ENCODE assay signal across 10 cellular contexts in the genomic region with DNA sequence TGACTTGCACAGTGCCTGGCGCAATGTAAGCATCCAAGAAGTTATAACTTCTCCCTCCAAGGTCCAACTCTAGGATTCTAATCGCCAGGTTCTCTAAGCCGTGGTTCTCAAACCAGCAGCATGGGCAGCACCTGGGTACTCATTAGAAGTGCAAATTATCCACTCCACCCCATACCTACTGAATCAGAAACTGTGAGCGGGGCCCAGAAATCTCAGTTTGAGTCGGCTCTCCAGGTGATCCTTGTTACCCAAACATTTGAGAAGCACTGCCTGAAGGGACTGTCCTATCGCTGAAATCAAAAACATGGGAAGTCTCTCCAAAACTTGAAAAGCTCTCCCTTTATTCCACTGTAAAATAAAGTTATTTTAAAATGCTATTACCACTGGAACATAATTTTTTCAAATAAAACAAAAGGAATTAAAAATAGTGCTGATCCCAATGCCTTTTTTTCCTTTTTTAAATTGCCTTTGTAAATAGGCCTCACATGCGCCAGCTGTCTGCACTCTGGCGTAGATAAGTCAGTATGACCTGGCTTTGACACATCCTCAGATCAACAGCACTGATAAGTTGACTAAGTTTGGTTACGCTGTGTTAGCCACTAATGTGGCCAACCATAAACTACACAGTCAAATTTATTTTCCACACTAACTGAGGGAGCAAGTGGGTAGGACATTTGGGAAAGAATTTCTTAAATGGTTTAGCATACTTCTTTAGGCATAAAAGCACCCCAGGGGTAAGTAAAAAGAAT. TPM values are rescaled to one million over a fixed set of nuclear protein-coding genes. Genes with fewer than 3 reads are reported as not detected.
A peak's percentile ranks its signal among the peaks of the same experiment; 100 is the strongest.
DNase-seq lines count a peak whose midpoint lies in the region; ATAC-seq and TF ChIP-seq lines count a peak whose summit lies in the region.
"Had no signal": no experiment of that assay in that cellular context is flagged by ENCODE, and none has a peak within 500 bp of the region (broad histone marks: within the 10 kb centered on the region; RNA-seq: fewer than 3 reads in every experiment).

No MANE protein-coding gene starts in this region.

- POLR2A ChIA-PET in activated CD4-positive, alpha-beta T cell treated with anti-CD3 and anti-CD28 coated beads, Interleukin-2, amount 10 ng/mL, durations not matched to agents 7 days and 5 days (lab: Charles Lee), result no interaction called here

- no peak overlapping the region for H3K4me3 Mint-ChIP-seq in activated CD4-positive, alpha-beta T cell treated with anti-CD3 and anti-CD28 coated beads, Interleukin-2, amount 10 ng/mL, durations not matched to agents 7 days and 5 days

- H3K4me1 ChIP-seq in BLaER1, result peaks cover 24% of the 10 kb centered on the region
- peaks cover 8% of the 10 kb centered on the region for H3K4me1 ChIP-seq in ovary (ENCODE audit: insufficient read depth)

- intact Hi-C loops in ovary (cut with DNase I) (no loop called here), head of caudate nucleus (cut with DNase I) (no loop called here)

- peak overlapping the region; percentile 75 for H3K4me2 ChIP-seq in BLaER1

- H3K9ac ChIP-seq in BLaER1, result no peak overlapping the region

- no peaks in the 10 kb centered on the region for H3K27me3 Mint-ChIP-seq in activated CD4-positive, alpha-beta T cell treated with anti-CD3 and anti-CD28 coated beads, Interleukin-2, amount 10 ng/mL, durations not matched to agents 7 days and 5 days

- no peaks in the 10 kb centered on the region for H3K27me3 ChIP-seq in BLaER1
- no peaks in the 10 kb centered on the region for H3K27me3 ChIP-seq in ovary
- H3K27me3 ChIP-seq: spleen had no signal

- H3K27ac ChIP-seq in BLaER1 (no peak overlapping the region), ovary (peak overlapping the region in 1 of 2 donors; percentile 0)

- TF ChIP-seq POLR2A in ovary (IDR thresholded peaks at IDR 0.05), result no peak

- no peaks in the 10 kb centered on the region for H3K36me3 Mint-ChIP-seq in activated CD4-positive, alpha-beta T cell treated with anti-CD3 and anti-CD28 coated beads, Interleukin-2, amount 10 ng/mL, durations not matched to agents 7 days and 5 days (ENCODE audit: low read depth)

- H3K4me3 ChIP-seq in BLaER1 (no peak overlapping the region), HFF-Myc (replicated peaks; ENCODE audit: low read depth, low read length) (no peak overlapping the region), ovary (no peak overlapping the region)

- peak overlapping the region; percentile 27 for H3K27ac Mint-ChIP-seq in activated CD4-positive, alpha-beta T cell treated with anti-CD3 and anti-CD28 coated beads, Interleukin-2, amount 10 ng/mL, durations not matched to agents 7 days and 5 days

- no peaks in the 10 kb centered on the region for H3K9me3 Mint-ChIP-seq in activated CD4-positive, alpha-beta T cell treated with anti-CD3 and anti-CD28 coated beads, Interleukin-2, amount 10 ng/mL, durations not matched to agents 7 days and 5 days

- peak; percentile 21 for DNase-seq in HFF-Myc (ENCODE audit: extremely low read depth, low read depth)
- peak; percentile 33 for DNase-seq in activated CD4-positive, alpha-beta T cell treated with anti-CD3 and anti-CD28 coated beads, Interleukin-2, amount 10 ng/mL, durations not matched to agents 7 days and 5 days
- peak; percentile 85 for DNase-seq in iris pigment epithelial cell (ENCODE audit: low read depth)
- no peak for DNase-seq in RPMI8226
- no peak for DNase-seq in ovary
- DNase-seq in head of caudate nucleus, result no peak
- DNase-seq: spleen, SW 1271 had no signal

- H3K36me3 ChIP-seq in BLaER1 (no peaks in the 10 kb centered on the region), ovary (no peaks in the 10 kb centered on the region)
- H3K36me3 ChIP-seq: spleen had no signal

- H4K20me1 ChIP-seq in BLaER1, result no peaks in the 10 kb centered on the region

- H3K4me1 Mint-ChIP-seq in activated CD4-positive, alpha-beta T cell treated with anti-CD3 and anti-CD28 coated beads, Interleukin-2, amount 10 ng/mL, durations not matched to agents 7 days and 5 days, result peaks cover 27% of the 10 kb centered on the region

- TF ChIP-seq CTCF in HFF-Myc (IDR thresholded peaks at IDR 0.05; ENCODE audit: low read depth, low read length, missing control alignments), result no peak
- no peak for TF ChIP-seq CTCF in ovary (IDR thresholded peaks at IDR 0.05)

- 42 to 54% (median 49%) methylated on average over 9 of the region's 9 CpGs for WGBS in ovary, 3 donors

- ATAC-seq in GM21367 (IDR thresholded peaks at IDR 0.05; ENCODE audit: unreplicated experiment), result no peak

- no peak for TF ChIP-seq EP300 in ovary (IDR thresholded peaks at IDR 0.05)

- CTCF ChIA-PET in activated CD4-positive, alpha-beta T cell treated with anti-CD3 and anti-CD28 coated beads, Interleukin-2, amount 10 ng/mL, durations not matched to agents 7 days and 5 days (lab: Charles Lee), result interaction anchor here (1.8 kb wide), 1 partner anchor 202 kb away, joined by 8 read pairs; the partner anchor contains the start of gene RNF141

- no peaks in the 10 kb centered on the region for H3K9me3 ChIP-seq in BLaER1
- no peaks in the 10 kb centered on the region for H3K9me3 ChIP-seq in ovary
- H3K9me3 ChIP-seq: spleen had no signal

RNA-seq across cellular contexts. Expression of gene CTR9, which starts 8.4 kb away (rescaled TPM):
- 10 to 100 TPM; 45.3 to 47.0 TPM for total RNA-seq in activated CD4-positive, alpha-beta T cell treated with anti-CD3 and anti-CD28 coated beads, Interleukin-2, amount 10 ng/mL, durations not matched to agents 7 days and 5 days
- 10 to 100 TPM; 18.5 to 40.6 (median 32.5) TPM for total RNA-seq in ovary
- polyA plus RNA-seq in ovary, result 10 to 100 TPM; 18.0 to 31.2 TPM

RNA-seq across cellular contexts. Expression of gene IRAG1, which starts 49.1 kb away (rescaled TPM):
- total RNA-seq in activated CD4-positive, alpha-beta T cell treated with anti-CD3 and anti-CD28 coated beads, Interleukin-2, amount 10 ng/mL, durations not matched to agents 7 days and 5 days, result not detected
- 10 to 100 TPM in 6 of 7 donors, 1 to 10 TPM in 1; 5.8 to 89.5 (median 29.8) TPM for total RNA-seq in ovary
- 10 to 100 TPM; 16.3 to 70.6 TPM for polyA plus RNA-seq in ovary

Comparison
In these comparisons a context has a peak if more than half of its experiments do, and no peak if none do; other contexts are left out.
1. DNase-seq: peak in HFF-Myc (single experiment), activated CD4-positive, alpha-beta T cell treated with anti-CD3 and anti-CD28 coated beads, Interleukin-2, amount 10 ng/mL, durations not matched to agents 7 days and 5 days (single experiment) and iris pigment epithelial cell (single experiment); none in RPMI8226 (single experiment), ovary (0 of 5) and head of caudate nucleus (0 of 42).
2. RNA of gene IRAG1, which starts 49.1 kb away (total RNA-seq): 5.8 to 89.5 TPM in ovary; not detected in activated CD4-positive, alpha-beta T cell treated with anti-CD3 and anti-CD28 coated beads, Interleukin-2, amount 10 ng/mL, durations not matched to agents 7 days and 5 days; every median in the first group is over 4 times any median in the second.